1 cellular context compared by ENCODE assay signal in the genomic region with DNA sequence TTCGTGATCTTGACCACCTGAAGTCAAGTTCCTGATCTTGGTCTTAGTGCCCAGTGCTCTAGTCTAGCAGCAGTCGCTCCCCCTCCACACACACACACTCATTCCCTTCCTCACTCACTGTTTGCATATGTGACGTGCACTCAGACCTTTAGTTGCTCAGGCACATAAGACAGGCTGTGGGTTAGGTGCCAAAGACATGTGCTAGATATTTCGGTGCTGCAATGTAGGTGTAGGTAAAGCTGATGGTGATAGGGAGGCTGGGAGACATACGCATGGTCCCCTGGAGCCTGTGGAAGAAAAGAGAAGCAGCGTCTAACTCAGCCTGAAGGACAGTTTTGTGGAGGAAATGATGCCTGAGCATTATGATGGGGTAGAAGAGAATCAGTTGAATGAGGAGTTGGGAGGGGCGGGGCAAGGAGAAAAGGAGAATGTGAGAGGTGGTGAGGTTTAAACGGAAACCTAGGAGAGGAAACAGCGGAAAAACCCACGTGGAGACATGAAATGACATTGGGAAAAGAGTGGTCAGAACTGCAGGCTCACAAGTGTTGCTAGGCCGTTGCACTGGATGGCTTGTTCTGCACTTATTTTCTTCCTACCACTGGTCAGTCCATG.
TF ChIP-seq lines count a peak whose summit lies in the region.

No MANE protein-coding gene starts in this region.

TF ChIP-seq in GM23338, 12 proteins besides CTCF, POLR2A, EP300 and RAD21 (continued from another document):
- TF ChIP-seq, protein P1, sequence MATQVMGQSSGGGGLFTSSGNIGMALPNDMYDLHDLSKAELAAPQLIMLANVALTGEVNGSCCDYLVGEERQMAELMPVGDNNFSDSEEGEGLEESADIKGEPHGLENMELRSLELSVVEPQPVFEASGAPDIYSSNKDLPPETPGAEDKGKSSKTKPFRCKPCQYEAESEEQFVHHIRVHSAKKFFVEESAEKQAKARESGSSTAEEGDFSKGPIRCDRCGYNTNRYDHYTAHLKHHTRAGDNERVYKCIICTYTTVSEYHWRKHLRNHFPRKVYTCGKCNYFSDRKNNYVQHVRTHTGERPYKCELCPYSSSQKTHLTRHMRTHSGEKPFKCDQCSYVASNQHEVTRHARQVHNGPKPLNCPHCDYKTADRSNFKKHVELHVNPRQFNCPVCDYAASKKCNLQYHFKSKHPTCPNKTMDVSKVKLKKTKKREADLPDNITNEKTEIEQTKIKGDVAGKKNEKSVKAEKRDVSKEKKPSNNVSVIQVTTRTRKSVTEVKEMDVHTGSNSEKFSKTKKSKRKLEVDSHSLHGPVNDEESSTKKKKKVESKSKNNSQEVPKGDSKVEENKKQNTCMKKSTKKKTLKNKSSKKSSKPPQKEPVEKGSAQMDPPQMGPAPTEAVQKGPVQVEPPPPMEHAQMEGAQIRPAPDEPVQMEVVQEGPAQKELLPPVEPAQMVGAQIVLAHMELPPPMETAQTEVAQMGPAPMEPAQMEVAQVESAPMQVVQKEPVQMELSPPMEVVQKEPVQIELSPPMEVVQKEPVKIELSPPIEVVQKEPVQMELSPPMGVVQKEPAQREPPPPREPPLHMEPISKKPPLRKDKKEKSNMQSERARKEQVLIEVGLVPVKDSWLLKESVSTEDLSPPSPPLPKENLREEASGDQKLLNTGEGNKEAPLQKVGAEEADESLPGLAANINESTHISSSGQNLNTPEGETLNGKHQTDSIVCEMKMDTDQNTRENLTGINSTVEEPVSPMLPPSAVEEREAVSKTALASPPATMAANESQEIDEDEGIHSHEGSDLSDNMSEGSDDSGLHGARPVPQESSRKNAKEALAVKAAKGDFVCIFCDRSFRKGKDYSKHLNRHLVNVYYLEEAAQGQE (IDR thresholded peaks at IDR 0.05; ENCODE audit: unreplicated experiment): no peak
- TF ChIP-seq EZH2phosphoT487 (IDR thresholded peaks at IDR 0.05; ENCODE audit: unreplicated experiment) (no peak), ZNF331 (CRISPR knock-in tag; IDR thresholded peaks at IDR 0.05; ENCODE audit: low read depth) (no peak), POLR2AphosphoS5 (IDR thresholded peaks at IDR 0.05; ENCODE audit: low read depth) (no peak), NANOG (IDR thresholded peaks at IDR 0.05; ENCODE audit: borderline replicate concordance) (no peak), JUNB (IDR thresholded peaks at IDR 0.05; ENCODE audit: unreplicated experiment) (no peak), EZH2 (IDR thresholded peaks at IDR 0.05; ENCODE audit: low read depth, unreplicated experiment) (no peak), STAT1 (IDR thresholded peaks at IDR 0.05; ENCODE audit: unreplicated experiment) (no peak)
- TF ChIP-seq, protein P2, sequence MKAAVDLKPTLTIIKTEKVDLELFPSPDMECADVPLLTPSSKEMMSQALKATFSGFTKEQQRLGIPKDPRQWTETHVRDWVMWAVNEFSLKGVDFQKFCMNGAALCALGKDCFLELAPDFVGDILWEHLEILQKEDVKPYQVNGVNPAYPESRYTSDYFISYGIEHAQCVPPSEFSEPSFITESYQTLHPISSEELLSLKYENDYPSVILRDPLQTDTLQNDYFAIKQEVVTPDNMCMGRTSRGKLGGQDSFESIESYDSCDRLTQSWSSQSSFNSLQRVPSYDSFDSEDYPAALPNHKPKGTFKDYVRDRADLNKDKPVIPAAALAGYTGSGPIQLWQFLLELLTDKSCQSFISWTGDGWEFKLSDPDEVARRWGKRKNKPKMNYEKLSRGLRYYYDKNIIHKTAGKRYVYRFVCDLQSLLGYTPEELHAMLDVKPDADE (IDR thresholded peaks at IDR 0.05): no peak
- TF ChIP-seq, protein P3, sequence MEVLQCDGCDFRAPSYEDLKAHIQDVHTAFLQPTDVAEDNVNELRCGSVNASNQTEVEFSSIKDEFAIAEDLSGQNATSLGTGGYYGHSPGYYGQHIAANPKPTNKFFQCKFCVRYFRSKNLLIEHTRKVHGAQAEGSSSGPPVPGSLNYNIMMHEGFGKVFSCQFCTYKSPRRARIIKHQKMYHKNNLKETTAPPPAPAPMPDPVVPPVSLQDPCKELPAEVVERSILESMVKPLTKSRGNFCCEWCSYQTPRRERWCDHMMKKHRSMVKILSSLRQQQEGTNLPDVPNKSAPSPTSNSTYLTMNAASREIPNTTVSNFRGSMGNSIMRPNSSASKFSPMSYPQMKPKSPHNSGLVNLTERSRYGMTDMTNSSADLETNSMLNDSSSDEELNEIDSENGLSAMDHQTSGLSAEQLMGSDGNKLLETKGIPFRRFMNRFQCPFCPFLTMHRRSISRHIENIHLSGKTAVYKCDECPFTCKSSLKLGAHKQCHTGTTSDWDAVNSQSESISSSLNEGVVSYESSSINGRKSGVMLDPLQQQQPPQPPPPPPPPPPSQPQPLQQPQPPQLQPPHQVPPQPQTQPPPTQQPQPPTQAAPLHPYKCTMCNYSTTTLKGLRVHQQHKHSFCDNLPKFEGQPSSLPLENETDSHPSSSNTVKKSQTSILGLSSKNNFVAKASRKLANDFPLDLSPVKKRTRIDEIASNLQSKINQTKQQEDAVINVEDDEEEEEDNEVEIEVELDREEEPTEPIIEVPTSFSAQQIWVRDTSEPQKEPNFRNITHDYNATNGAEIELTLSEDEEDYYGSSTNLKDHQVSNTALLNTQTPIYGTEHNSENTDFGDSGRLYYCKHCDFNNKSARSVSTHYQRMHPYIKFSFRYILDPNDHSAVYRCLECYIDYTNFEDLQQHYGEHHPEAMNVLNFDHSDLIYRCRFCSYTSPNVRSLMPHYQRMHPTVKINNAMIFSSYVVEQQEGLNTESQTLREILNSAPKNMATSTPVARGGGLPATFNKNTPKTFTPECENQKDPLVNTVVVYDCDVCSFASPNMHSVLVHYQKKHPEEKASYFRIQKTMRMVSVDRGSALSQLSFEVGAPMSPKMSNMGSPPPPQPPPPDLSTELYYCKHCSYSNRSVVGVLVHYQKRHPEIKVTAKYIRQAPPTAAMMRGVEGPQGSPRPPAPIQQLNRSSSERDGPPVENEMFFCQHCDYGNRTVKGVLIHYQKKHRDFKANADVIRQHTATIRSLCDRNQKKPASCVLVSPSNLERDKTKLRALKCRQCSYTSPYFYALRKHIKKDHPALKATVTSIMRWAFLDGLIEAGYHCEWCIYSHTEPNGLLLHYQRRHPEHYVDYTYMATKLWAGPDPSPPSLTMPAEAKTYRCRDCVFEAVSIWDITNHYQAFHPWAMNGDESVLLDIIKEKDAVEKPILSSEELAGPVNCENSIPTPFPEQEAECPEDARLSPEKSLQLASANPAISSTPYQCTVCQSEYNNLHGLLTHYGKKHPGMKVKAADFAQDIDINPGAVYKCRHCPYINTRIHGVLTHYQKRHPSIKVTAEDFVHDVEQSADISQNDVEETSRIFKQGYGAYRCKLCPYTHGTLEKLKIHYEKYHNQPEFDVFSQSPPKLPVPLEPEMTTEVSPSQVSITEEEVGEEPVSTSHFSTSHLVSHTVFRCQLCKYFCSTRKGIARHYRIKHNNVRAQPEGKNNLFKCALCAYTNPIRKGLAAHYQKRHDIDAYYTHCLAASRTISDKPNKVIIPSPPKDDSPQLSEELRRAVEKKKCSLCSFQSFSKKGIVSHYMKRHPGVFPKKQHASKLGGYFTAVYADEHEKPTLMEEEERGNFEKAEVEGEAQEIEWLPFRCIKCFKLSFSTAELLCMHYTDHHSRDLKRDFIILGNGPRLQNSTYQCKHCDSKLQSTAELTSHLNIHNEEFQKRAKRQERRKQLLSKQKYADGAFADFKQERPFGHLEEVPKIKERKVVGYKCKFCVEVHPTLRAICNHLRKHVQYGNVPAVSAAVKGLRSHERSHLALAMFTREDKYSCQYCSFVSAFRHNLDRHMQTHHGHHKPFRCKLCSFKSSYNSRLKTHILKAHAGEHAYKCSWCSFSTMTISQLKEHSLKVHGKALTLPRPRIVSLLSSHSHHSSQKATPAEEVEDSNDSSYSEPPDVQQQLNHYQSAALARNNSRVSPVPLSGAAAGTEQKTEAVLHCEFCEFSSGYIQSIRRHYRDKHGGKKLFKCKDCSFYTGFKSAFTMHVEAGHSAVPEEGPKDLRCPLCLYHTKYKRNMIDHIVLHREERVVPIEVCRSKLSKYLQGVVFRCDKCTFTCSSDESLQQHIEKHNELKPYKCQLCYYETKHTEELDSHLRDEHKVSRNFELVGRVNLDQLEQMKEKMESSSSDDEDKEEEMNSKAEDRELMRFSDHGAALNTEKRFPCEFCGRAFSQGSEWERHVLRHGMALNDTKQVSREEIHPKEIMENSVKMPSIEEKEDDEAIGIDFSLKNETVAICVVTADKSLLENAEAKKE (CRISPR knock-in tag; IDR thresholded peaks at IDR 0.05): no peak
